In genomic region chr17:55577011-55577586, GRCh38 we compare ENCODE assay signal across 8 cellular contexts.
DNase-seq lines count a peak whose midpoint lies in the region; ATAC-seq lines count a peak whose summit lies in the region.

No MANE protein-coding gene starts in this region.

- H3K27ac ChIP-seq in skin epidermis = peak overlapping the region in 18 of 21 experiments; percentile 34 to 89 (median 73)

- DNase-seq in ELR (ENCODE audit: low read depth) = peak; percentile 83
- peak; percentile 31 for DNase-seq in LoVo (ENCODE audit: low spot score)
- DNase-seq in activated CD8-positive, alpha-beta memory T cell treated with anti-CD3 and anti-CD28 coated beads, Interleukin-2, amount 50 U/mL, for 48 hours = peak; percentile 62
- DNase-seq in globus pallidus (ENCODE audit: low spot score) = peak; percentile 45
- no peak for DNase-seq in NCI-H2196 treated with DMSO at 0.1 percent for 48 hours (lab: John Stamatoyannopoulos, UW; ENCODE audit: unreplicated experiment)
- DNase-seq in ecto neural progenitor cell (ENCODE audit: low spot score) = no peak

- peak overlapping the region; percentile 5 to 26 (median 18) for H3K4me3 ChIP-seq in skin epidermis

- peak; percentile 52 for ATAC-seq in GM21717 (IDR thresholded peaks at IDR 0.05; ENCODE audit: unreplicated experiment)

Comparison
In these comparisons a context has a peak if more than half of its experiments do, and no peak if none do; other contexts are left out.
1. DNase-seq: peak in ELR (single experiment), LoVo (single experiment), activated CD8-positive, alpha-beta memory T cell treated with anti-CD3 and anti-CD28 coated beads, Interleukin-2, amount 50 U/mL, for 48 hours (single experiment) and globus pallidus (single experiment); none in NCI-H2196 treated with DMSO at 0.1 percent for 48 hours (single experiment) and ecto neural progenitor cell (single experiment).